12 cellular contexts compared by ENCODE assay signal in genomic region chr16:51880776-51881175, GRCh38.
A peak's percentile ranks its signal among the peaks of the same experiment; 100 is the strongest.
DNase-seq lines count a peak whose midpoint lies in the region; FAIRE-seq and TF ChIP-seq lines count a peak whose summit lies in the region.
"Had no signal": no experiment of that assay in that cellular context is flagged by ENCODE, and none has a peak within 500 bp of the region (broad histone marks: within the 10 kb centered on the region; RNA-seq: fewer than 3 reads in every experiment).

No MANE protein-coding gene starts in this region.

- peak; percentile 67 for DNase-seq in DMS53 (lab: John Stamatoyannopoulos, UW)
- peak; percentile 57 for DNase-seq in RPMI7951 (ENCODE audit: low read depth)
- DNase-seq in fibroblast of mammary gland (ENCODE audit: low read depth): peak; percentile 83
- DNase-seq in small intestine: peak; percentile 0
- DNase-seq in NCI-H128 (lab: John Stamatoyannopoulos, UW; ENCODE audit: unreplicated experiment): no peak
- DNase-seq in GM20000 (ENCODE audit: low spot score): no peak
- no peak for DNase-seq in retina
- no peak for DNase-seq in tibial artery
- DNase-seq: immature natural killer cell, MV-4-11, natural killer cell, Right ventricle myocardium superior had no signal

- TF ChIP-seq CTCF in fibroblast of mammary gland (conservative IDR thresholded peaks at IDR 0.05; ENCODE audit: control insufficient read depth, insufficient read depth, low read depth, low read length) (no peak), GM20000 (IDR thresholded peaks at IDR 0.05; ENCODE audit: extremely low read depth, missing control alignments) (no peak), tibial artery (IDR thresholded peaks at IDR 0.05) (no peak)

- H3K36me3 ChIP-seq in small intestine (ENCODE audit: control insufficient read depth in 2 of 2, insufficient read depth in 2 of 2, low read length in 2 of 2): no peaks in the 10 kb centered on the region
- no peaks in the 10 kb centered on the region for H3K36me3 ChIP-seq in tibial artery

- H3K27me3 ChIP-seq in small intestine (ENCODE audit: control insufficient read depth in 2 of 2, insufficient read depth in 2 of 2, low read length in 2 of 2) (no peaks in the 10 kb centered on the region), tibial artery (no peaks in the 10 kb centered on the region)

- H3K4me3 ChIP-seq in fibroblast of mammary gland (ENCODE audit: control insufficient read depth, low read depth, low read length) (no peak overlapping the region), small intestine (ENCODE audit: low read depth in 1 of 2, low read length in 2 of 2) (no peak overlapping the region), tibial artery (no peak overlapping the region)

- WGBS in small intestine, 3 donors: 27 to 36% (median 35%) methylated on average over 4 of the region's 4 CpGs

- H3K4me1 ChIP-seq in small intestine (ENCODE audit: control insufficient read depth in 2 of 2, insufficient read depth in 1 of 2, low read depth in 1 of 2, low read length in 1 of 2) (no peaks in the 10 kb centered on the region), tibial artery (peaks cover 0 to 13% (median 2%) of the 10 kb centered on the region in 4 donors)

- intact Hi-C loops in tibial artery (cut with DNase I; ENCODE audit: low total_unique reads): no loop called here

- H3K27ac ChIP-seq in small intestine (ENCODE audit: low read depth in 1 of 2, low read length in 1 of 2) (peak overlapping the region in 1 of 2 donors; percentile 85), tibial artery (no peak overlapping the region)

- no peak for FAIRE-seq in small intestine (lab: Jason Lieb, UNC)

- no peaks in the 10 kb centered on the region for H3K9me3 ChIP-seq in small intestine (ENCODE audit: control insufficient read depth, low read depth)
- no peaks in the 10 kb centered on the region for H3K9me3 ChIP-seq in tibial artery

Comparison
In these comparisons a context has a peak if more than half of its experiments do, and no peak if none do; other contexts are left out.
1. DNase-seq: peak in DMS53 (single experiment), RPMI7951 (single experiment), fibroblast of mammary gland (single experiment) and small intestine (single experiment); none in NCI-H128 (single experiment), GM20000 (single experiment), retina (single experiment) and tibial artery (0 of 2).